Comparison of ENCODE assay signal across 8 cellular contexts in the genomic region with DNA sequence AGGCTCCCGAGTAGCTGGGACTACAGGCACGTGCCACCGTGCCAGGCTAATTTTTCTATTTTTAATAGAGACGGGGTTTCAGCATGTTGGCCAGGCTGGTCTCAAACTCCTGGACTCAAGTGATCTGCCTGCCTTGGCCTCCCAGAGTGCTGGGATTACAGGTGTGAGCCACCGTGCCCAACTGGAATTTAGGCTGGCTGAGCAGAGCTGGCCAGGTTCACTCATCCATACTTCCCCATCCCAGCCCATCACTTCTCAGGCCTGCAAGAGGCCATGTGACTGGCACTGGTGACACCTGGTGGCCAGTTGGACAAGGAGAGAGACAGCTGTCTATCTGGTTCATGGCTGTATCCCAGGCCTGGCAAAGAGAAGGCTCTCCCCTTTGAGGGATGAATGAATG. TPM values are rescaled to one million over a fixed set of nuclear protein-coding genes. Genes with fewer than 3 reads are reported as not detected.
DNase-seq lines count a peak whose midpoint lies in the region; FAIRE-seq and TF ChIP-seq lines count a peak whose summit lies in the region.
"Not testable (repeated sequence)": the region's sequence is repeated elsewhere in the genome, so short reads cannot be mapped to it uniquely, and the experiment has no call there.

No MANE protein-coding gene starts in this region.

- H3K4me3 Mint-ChIP-seq in activated CD4-positive, alpha-beta memory T cell treated with anti-CD3 and anti-CD28 coated beads, Interleukin-2, amount 10 ng/mL, durations not matched to agents 7 days and 5 days; chondrocyte (ENCODE audit: unreplicated experiment): not testable (repeated sequence)

- CTCF ChIA-PET in activated CD4-positive, alpha-beta memory T cell treated with anti-CD3 and anti-CD28 coated beads, Interleukin-2, amount 10 ng/mL, durations not matched to agents 7 days and 5 days (lab: Charles Lee) = interaction anchor here (0.6 to 10.0 kb wide), 25 partner anchors 12 to 127 kb away, joined by 3 to 329 read pairs (median 6); partner anchors contain the start of genes DNAJC18, SPATA24, STING1 and UBE2D2

- H3K36me3 Mint-ChIP-seq in activated CD4-positive, alpha-beta memory T cell treated with anti-CD3 and anti-CD28 coated beads, Interleukin-2, amount 10 ng/mL, durations not matched to agents 7 days and 5 days (ENCODE audit: low read depth); chondrocyte (ENCODE audit: low read depth): not testable (repeated sequence)

- POLR2A ChIA-PET in activated CD4-positive, alpha-beta memory T cell treated with anti-CD3 and anti-CD28 coated beads, Interleukin-2, amount 10 ng/mL, durations not matched to agents 7 days and 5 days (lab: Charles Lee) = interaction anchor here (0.7 to 5.0 kb wide), 14 partner anchors 11 to 110 kb away, joined by 3 to 43 read pairs (median 6); partner anchors contain the start of genes SMIM33, SPATA24, STING1 and UBE2D2

- peak; percentile 88 for TF ChIP-seq CTCF in chondrocyte (IDR thresholded peaks at IDR 0.05)

- not testable (repeated sequence) for H3K27me3 Mint-ChIP-seq in activated CD4-positive, alpha-beta memory T cell treated with anti-CD3 and anti-CD28 coated beads, Interleukin-2, amount 10 ng/mL, durations not matched to agents 7 days and 5 days; chondrocyte (ENCODE audit: low read depth)

- not testable (repeated sequence) for H3K9me3 Mint-ChIP-seq in activated CD4-positive, alpha-beta memory T cell treated with anti-CD3 and anti-CD28 coated beads, Interleukin-2, amount 10 ng/mL, durations not matched to agents 7 days and 5 days; chondrocyte (ENCODE audit: low read depth)

- FAIRE-seq in GM19239 (lab: Jason Lieb, UNC) = peak; percentile 68

- H3K27ac Mint-ChIP-seq in activated CD4-positive, alpha-beta memory T cell treated with anti-CD3 and anti-CD28 coated beads, Interleukin-2, amount 10 ng/mL, durations not matched to agents 7 days and 5 days = peak overlapping the region; percentile 36
- H3K27ac Mint-ChIP-seq in chondrocyte (ENCODE audit: unreplicated experiment) = not testable (repeated sequence)

- DNase-seq in Ammon's horn (ENCODE audit: low spot score) = peak; percentile 86
- peak; percentile 31 for DNase-seq in GM19239 (ENCODE audit: insufficient read length, low spot score)
- peak; percentile 80 for DNase-seq in HuH-7 (ENCODE audit: low spot score)
- peak; percentile 73 for DNase-seq in NOMO-1 treated with DMSO at 0.1 percent for 48 hours (lab: John Stamatoyannopoulos, UW; ENCODE audit: unreplicated experiment)
- peak; percentile 85 for DNase-seq in activated CD4-positive, alpha-beta memory T cell treated with anti-CD3 and anti-CD28 coated beads, Interleukin-2, amount 10 ng/mL, durations not matched to agents 7 days and 5 days
- not testable (repeated sequence) for DNase-seq in chondrocyte (ENCODE audit: low spot score)
- peak; percentile 59 for DNase-seq in kidney glomerular epithelial cell (lab: John Stamatoyannopoulos, UW)
- peak; percentile 50 to 60 for DNase-seq in stimulated activated CD4-positive, alpha-beta T cell treated with anti-CD3 and anti-CD28 coated beads, Interleukin-1b, Interleukin-23, amount 100 ng/mL, for 1 hour (ENCODE audit: low read depth in 2 of 2)

- peaks cover 64% of the 10 kb centered on the region for H3K4me1 Mint-ChIP-seq in activated CD4-positive, alpha-beta memory T cell treated with anti-CD3 and anti-CD28 coated beads, Interleukin-2, amount 10 ng/mL, durations not matched to agents 7 days and 5 days
- not testable (repeated sequence) for H3K4me1 Mint-ChIP-seq in chondrocyte (ENCODE audit: low read depth)

RNA-seq across cellular contexts. Expression of gene STING1, which starts 30.9 kb away (rescaled TPM):
- 100 to 1,000 TPM; 277 to 281 TPM for total RNA-seq in activated CD4-positive, alpha-beta memory T cell treated with anti-CD3 and anti-CD28 coated beads, Interleukin-2, amount 10 ng/mL, durations not matched to agents 7 days and 5 days
- 26.6 to 59.2 TPM (median 58.4 TPM) in 3 replicates for total RNA-seq in chondrocyte

RNA-seq across cellular contexts. Expression of gene SMIM33, which starts 42.6 kb away (rescaled TPM):
- 1 to 10 TPM; 2.0 to 2.3 TPM for total RNA-seq in activated CD4-positive, alpha-beta memory T cell treated with anti-CD3 and anti-CD28 coated beads, Interleukin-2, amount 10 ng/mL, durations not matched to agents 7 days and 5 days
- total RNA-seq in chondrocyte = not detected in 3 replicates

RNA-seq across cellular contexts. Expression of gene UBE2D2, which starts 47.7 kb away (rescaled TPM):
- 100 to 1,000 TPM; 241 to 244 TPM for total RNA-seq in activated CD4-positive, alpha-beta memory T cell treated with anti-CD3 and anti-CD28 coated beads, Interleukin-2, amount 10 ng/mL, durations not matched to agents 7 days and 5 days
- 110 to 129 TPM (median 117 TPM) in 3 replicates for total RNA-seq in chondrocyte

RNA-seq across cellular contexts. Expression of gene ECSCR, which starts 50.9 kb away (rescaled TPM):
- 1 to 10 TPM in 1 of 2 experiments, not detected in 1; 1.1 TPM for total RNA-seq in activated CD4-positive, alpha-beta memory T cell treated with anti-CD3 and anti-CD28 coated beads, Interleukin-2, amount 10 ng/mL, durations not matched to agents 7 days and 5 days
- 0.62 TPM in 1 of 3 replicates, not detected in the others for total RNA-seq in chondrocyte
